Comparison of ENCODE assay signal across 11 cellular contexts in the genomic region with DNA sequence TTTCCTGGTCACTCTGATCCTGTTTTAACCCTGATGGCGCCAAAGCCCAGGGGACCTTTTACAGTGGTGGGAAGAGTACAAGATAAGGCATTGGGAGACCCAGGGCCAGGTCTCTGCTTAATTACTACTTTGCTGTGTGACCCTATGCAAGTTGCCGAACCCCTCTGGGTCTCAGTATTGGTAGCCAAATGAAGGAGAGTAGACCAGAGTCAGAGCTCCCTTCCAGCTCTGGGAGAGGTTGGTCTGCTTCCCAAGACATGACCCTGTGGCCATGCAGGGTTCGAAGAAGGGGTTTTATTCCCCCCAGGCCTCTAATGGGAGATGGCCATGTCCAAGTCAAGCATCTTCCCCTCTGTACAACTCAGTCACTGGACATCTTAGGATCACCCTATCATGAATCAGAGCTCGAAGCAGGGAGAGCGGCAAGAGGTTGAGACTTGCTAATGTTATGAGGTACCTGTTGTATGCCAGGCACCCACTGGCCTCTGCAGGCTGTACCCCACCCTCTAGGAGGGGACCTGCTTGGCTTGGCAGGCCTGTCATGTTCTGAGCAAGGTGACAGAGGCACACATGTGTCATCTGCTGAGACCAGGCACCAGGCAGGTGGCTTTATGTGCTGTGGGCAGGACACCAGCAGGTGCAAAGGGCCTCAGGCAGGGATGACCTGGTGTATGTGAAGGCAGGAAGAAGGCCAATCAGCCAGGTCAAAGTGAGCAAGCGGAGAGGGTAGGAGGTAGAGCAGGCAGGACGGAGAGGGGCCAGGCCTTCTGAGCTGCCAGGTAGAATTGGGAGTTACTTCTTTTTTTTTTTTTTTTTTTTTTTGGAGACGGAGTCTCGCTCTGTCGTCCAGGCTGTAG.
A peak's percentile ranks its signal among the peaks of the same experiment; 100 is the strongest.
DNase-seq lines count a peak whose midpoint lies in the region; ATAC-seq and TF ChIP-seq lines count a peak whose summit lies in the region.
"Had no signal": no experiment of that assay in that cellular context is flagged by ENCODE, and none has a peak within 500 bp of the region (broad histone marks: within the 10 kb centered on the region; RNA-seq: fewer than 3 reads in every experiment).

No MANE protein-coding gene starts in this region.

- no peak for ATAC-seq in activated naive CD8-positive, alpha-beta T cell treated with anti-CD3 and anti-CD28 coated beads, Interleukin-2, amount 10 ng/mL, durations not matched to agents 7 days and 5 days (ENCODE audit: low read depth)
- peak; percentile 42 for ATAC-seq in esophagus mucosa
- no peak for ATAC-seq in HG02973 (IDR thresholded peaks at IDR 0.05; ENCODE audit: unreplicated experiment)

- H3K27me3 ChIP-seq in neural progenitor cell, result no peaks in the 10 kb centered on the region
- no peaks in the 10 kb centered on the region for H3K27me3 ChIP-seq in transverse colon

- 94 to 97% methylated on average over 3 to 10 of the region's 10 CpGs for WGBS in transverse colon (ENCODE audit: low coverage in 1 of 2), 2 donors

- H2AFZ ChIP-seq in neural progenitor cell (replicated peaks), result no peak overlapping the region

- in situ Hi-C loops in transverse colon (cut with MboI; ENCODE audit: low pct_ligation_motif_present in 1 of 4, low pct_unique_long_range_greater_than_20kb in 1 of 4, low sequenced_read_pairs in 3 of 4), result no loop called here

- H3K36me3 ChIP-seq in neural progenitor cell, result no peaks in the 10 kb centered on the region
- H3K36me3 ChIP-seq in transverse colon, result peaks cover 0 to 3% (median 0%) of the 10 kb centered on the region in 4 donors

- no peak overlapping the region for H3K27ac ChIP-seq in neural progenitor cell
- peak overlapping the region; percentile 87 to 95 (median 94) for H3K27ac ChIP-seq in transverse colon
- H3K27ac ChIP-seq: KMS-11 had no signal

- H3K4me1 ChIP-seq in neural progenitor cell, result peaks cover 13% of the 10 kb centered on the region
- H3K4me1 ChIP-seq in transverse colon, result peaks cover 26 to 38% (median 32%) of the 10 kb centered on the region in 4 donors

- no peaks in the 10 kb centered on the region for H3K27me3 Mint-ChIP-seq in activated naive CD8-positive, alpha-beta T cell treated with anti-CD3 and anti-CD28 coated beads, Interleukin-2, amount 10 ng/mL, durations not matched to agents 7 days and 5 days
- H3K27me3 Mint-ChIP-seq in activated naive CD8-positive, alpha-beta T cell treated with anti-CD3 and anti-CD28 coated beads for 36 hours, result no peaks in the 10 kb centered on the region
- H3K27me3 Mint-ChIP-seq in neural progenitor cell (ENCODE audit: insufficient read depth, low read depth), result peaks cover 2% of the 10 kb centered on the region

- H3K9ac ChIP-seq in neural progenitor cell, result no peak overlapping the region
- H3K9ac ChIP-seq: KMS-11 had no signal

- H3K4me2 ChIP-seq in neural progenitor cell, result peak overlapping the region; percentile 4
- H3K4me2 ChIP-seq: KMS-11 had no signal

- POLR2A ChIA-PET in activated naive CD8-positive, alpha-beta T cell treated with anti-CD3 and anti-CD28 coated beads, Interleukin-2, amount 10 ng/mL, durations not matched to agents 7 days and 5 days (lab: Charles Lee), result interaction anchor here (1.4 kb wide), 1 partner anchor 128 kb away, joined by 4 read pairs; the partner anchor contains the start of gene DUSP1

- H3F3A ChIP-seq in neural progenitor cell (ENCODE audit: low read depth), result peaks cover 19% of the 10 kb centered on the region

- intact Hi-C loops in transverse colon (cut with DNase I; ENCODE audit: low total_unique reads), result no loop called here

- no peaks in the 10 kb centered on the region for H3K9me3 Mint-ChIP-seq in activated naive CD8-positive, alpha-beta T cell treated with anti-CD3 and anti-CD28 coated beads, Interleukin-2, amount 10 ng/mL, durations not matched to agents 7 days and 5 days
- H3K9me3 Mint-ChIP-seq in activated naive CD8-positive, alpha-beta T cell treated with anti-CD3 and anti-CD28 coated beads for 36 hours, result no peaks in the 10 kb centered on the region
- no peaks in the 10 kb centered on the region for H3K9me3 Mint-ChIP-seq in neural progenitor cell

- no peak for TF ChIP-seq CTCF in neural progenitor cell (IDR thresholded peaks at IDR 0.05)
- no peak for TF ChIP-seq CTCF in transverse colon (IDR thresholded peaks at IDR 0.05)

- TF ChIP-seq POLR2A in transverse colon (IDR thresholded peaks at IDR 0.05), result no peak

- no peaks in the 10 kb centered on the region for H3K36me3 Mint-ChIP-seq in activated naive CD8-positive, alpha-beta T cell treated with anti-CD3 and anti-CD28 coated beads, Interleukin-2, amount 10 ng/mL, durations not matched to agents 7 days and 5 days
- peaks cover 4% of the 10 kb centered on the region for H3K36me3 Mint-ChIP-seq in activated naive CD8-positive, alpha-beta T cell treated with anti-CD3 and anti-CD28 coated beads for 36 hours
- H3K36me3 Mint-ChIP-seq in neural progenitor cell, result peaks cover 5% of the 10 kb centered on the region

- H4K20me1 ChIP-seq in neural progenitor cell (ENCODE audit: low read depth), result peaks cover 49% of the 10 kb centered on the region

- no peak for DNase-seq in activated naive CD8-positive, alpha-beta T cell treated with anti-CD3 and anti-CD28 coated beads, Interleukin-2, amount 10 ng/mL, durations not matched to agents 7 days and 5 days
- no peak for DNase-seq in activated naive CD8-positive, alpha-beta T cell treated with anti-CD3 and anti-CD28 coated beads for 36 hours
- DNase-seq in neural progenitor cell (ENCODE audit: low spot score) (no peak), transverse colon (no peak), COLO668 (lab: John Stamatoyannopoulos, UW; ENCODE audit: unreplicated experiment) (no peak)
- no peak for DNase-seq in activated CD4-positive, CD25-positive, alpha-beta regulatory T cell (lab: John Stamatoyannopoulos, UW)
- DNase-seq: activated CD4-positive, alpha-beta T cell treated with anti-CD3 and anti-CD28 coated beads for 1 hour; activated naive CD4-positive, alpha-beta T cell treated with Interleukin-2 at 50 U/mL for 16 hours had no signal

- H3K4me3 Mint-ChIP-seq in activated naive CD8-positive, alpha-beta T cell treated with anti-CD3 and anti-CD28 coated beads, Interleukin-2, amount 10 ng/mL, durations not matched to agents 7 days and 5 days, result no peak overlapping the region
- H3K4me3 Mint-ChIP-seq in activated naive CD8-positive, alpha-beta T cell treated with anti-CD3 and anti-CD28 coated beads for 36 hours, result no peak overlapping the region
- H3K4me3 Mint-ChIP-seq in neural progenitor cell, result no peak overlapping the region

- TF ChIP-seq EP300 in transverse colon (IDR thresholded peaks at IDR 0.05; ENCODE audit: low read depth), result no peak

- H3K4me1 Mint-ChIP-seq in activated naive CD8-positive, alpha-beta T cell treated with anti-CD3 and anti-CD28 coated beads, Interleukin-2, amount 10 ng/mL, durations not matched to agents 7 days and 5 days, result peaks cover 10% of the 10 kb centered on the region
- H3K4me1 Mint-ChIP-seq in activated naive CD8-positive, alpha-beta T cell treated with anti-CD3 and anti-CD28 coated beads for 36 hours, result peaks cover 4% of the 10 kb centered on the region
- peaks cover 32% of the 10 kb centered on the region for H3K4me1 Mint-ChIP-seq in neural progenitor cell

- peak overlapping the region; percentile 16 for H3K27ac Mint-ChIP-seq in activated naive CD8-positive, alpha-beta T cell treated with anti-CD3 and anti-CD28 coated beads, Interleukin-2, amount 10 ng/mL, durations not matched to agents 7 days and 5 days
- no peak overlapping the region for H3K27ac Mint-ChIP-seq in activated naive CD8-positive, alpha-beta T cell treated with anti-CD3 and anti-CD28 coated beads for 36 hours
- H3K27ac Mint-ChIP-seq in neural progenitor cell, result no peak overlapping the region

- H3K9me3 ChIP-seq in neural progenitor cell (ENCODE audit: low read depth) (no peaks in the 10 kb centered on the region), transverse colon (no peaks in the 10 kb centered on the region)

- H3K4me3 ChIP-seq in neural progenitor cell (no peak overlapping the region), transverse colon (no peak overlapping the region)

- no peaks in the 10 kb centered on the region for H3K79me2 ChIP-seq in neural progenitor cell (ENCODE audit: low read depth)
